ENCODE assay signal across 1 cellular context in genomic region chr10:20041931-20042330, GRCh38.
TF ChIP-seq lines count a peak whose summit lies in the region.

No MANE protein-coding gene starts in this region.

TF ChIP-seq in GM23338, 12 proteins besides CTCF, POLR2A, EP300 and RAD21 (continued from another document):
- TF ChIP-seq, protein P1, sequence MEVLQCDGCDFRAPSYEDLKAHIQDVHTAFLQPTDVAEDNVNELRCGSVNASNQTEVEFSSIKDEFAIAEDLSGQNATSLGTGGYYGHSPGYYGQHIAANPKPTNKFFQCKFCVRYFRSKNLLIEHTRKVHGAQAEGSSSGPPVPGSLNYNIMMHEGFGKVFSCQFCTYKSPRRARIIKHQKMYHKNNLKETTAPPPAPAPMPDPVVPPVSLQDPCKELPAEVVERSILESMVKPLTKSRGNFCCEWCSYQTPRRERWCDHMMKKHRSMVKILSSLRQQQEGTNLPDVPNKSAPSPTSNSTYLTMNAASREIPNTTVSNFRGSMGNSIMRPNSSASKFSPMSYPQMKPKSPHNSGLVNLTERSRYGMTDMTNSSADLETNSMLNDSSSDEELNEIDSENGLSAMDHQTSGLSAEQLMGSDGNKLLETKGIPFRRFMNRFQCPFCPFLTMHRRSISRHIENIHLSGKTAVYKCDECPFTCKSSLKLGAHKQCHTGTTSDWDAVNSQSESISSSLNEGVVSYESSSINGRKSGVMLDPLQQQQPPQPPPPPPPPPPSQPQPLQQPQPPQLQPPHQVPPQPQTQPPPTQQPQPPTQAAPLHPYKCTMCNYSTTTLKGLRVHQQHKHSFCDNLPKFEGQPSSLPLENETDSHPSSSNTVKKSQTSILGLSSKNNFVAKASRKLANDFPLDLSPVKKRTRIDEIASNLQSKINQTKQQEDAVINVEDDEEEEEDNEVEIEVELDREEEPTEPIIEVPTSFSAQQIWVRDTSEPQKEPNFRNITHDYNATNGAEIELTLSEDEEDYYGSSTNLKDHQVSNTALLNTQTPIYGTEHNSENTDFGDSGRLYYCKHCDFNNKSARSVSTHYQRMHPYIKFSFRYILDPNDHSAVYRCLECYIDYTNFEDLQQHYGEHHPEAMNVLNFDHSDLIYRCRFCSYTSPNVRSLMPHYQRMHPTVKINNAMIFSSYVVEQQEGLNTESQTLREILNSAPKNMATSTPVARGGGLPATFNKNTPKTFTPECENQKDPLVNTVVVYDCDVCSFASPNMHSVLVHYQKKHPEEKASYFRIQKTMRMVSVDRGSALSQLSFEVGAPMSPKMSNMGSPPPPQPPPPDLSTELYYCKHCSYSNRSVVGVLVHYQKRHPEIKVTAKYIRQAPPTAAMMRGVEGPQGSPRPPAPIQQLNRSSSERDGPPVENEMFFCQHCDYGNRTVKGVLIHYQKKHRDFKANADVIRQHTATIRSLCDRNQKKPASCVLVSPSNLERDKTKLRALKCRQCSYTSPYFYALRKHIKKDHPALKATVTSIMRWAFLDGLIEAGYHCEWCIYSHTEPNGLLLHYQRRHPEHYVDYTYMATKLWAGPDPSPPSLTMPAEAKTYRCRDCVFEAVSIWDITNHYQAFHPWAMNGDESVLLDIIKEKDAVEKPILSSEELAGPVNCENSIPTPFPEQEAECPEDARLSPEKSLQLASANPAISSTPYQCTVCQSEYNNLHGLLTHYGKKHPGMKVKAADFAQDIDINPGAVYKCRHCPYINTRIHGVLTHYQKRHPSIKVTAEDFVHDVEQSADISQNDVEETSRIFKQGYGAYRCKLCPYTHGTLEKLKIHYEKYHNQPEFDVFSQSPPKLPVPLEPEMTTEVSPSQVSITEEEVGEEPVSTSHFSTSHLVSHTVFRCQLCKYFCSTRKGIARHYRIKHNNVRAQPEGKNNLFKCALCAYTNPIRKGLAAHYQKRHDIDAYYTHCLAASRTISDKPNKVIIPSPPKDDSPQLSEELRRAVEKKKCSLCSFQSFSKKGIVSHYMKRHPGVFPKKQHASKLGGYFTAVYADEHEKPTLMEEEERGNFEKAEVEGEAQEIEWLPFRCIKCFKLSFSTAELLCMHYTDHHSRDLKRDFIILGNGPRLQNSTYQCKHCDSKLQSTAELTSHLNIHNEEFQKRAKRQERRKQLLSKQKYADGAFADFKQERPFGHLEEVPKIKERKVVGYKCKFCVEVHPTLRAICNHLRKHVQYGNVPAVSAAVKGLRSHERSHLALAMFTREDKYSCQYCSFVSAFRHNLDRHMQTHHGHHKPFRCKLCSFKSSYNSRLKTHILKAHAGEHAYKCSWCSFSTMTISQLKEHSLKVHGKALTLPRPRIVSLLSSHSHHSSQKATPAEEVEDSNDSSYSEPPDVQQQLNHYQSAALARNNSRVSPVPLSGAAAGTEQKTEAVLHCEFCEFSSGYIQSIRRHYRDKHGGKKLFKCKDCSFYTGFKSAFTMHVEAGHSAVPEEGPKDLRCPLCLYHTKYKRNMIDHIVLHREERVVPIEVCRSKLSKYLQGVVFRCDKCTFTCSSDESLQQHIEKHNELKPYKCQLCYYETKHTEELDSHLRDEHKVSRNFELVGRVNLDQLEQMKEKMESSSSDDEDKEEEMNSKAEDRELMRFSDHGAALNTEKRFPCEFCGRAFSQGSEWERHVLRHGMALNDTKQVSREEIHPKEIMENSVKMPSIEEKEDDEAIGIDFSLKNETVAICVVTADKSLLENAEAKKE (CRISPR knock-in tag; IDR thresholded peaks at IDR 0.05): no peak
- TF ChIP-seq POLR2AphosphoS5 (IDR thresholded peaks at IDR 0.05; ENCODE audit: low read depth) (no peak), JUNB (IDR thresholded peaks at IDR 0.05; ENCODE audit: unreplicated experiment) (no peak), REST (IDR thresholded peaks at IDR 0.05; ENCODE audit: unreplicated experiment) (no peak), ZNF331 (CRISPR knock-in tag; IDR thresholded peaks at IDR 0.05; ENCODE audit: low read depth) (no peak)
